In genomic region chrX:66200855-66201795, GRCh38 we compare ENCODE assay signal across 1 cellular context.
TF ChIP-seq lines count a peak whose summit lies in the region.

No MANE protein-coding gene starts in this region.

TF ChIP-seq in GM23338, 12 proteins besides CTCF, POLR2A, EP300 and RAD21 (continued from another document):
- TF ChIP-seq REST (IDR thresholded peaks at IDR 0.05; ENCODE audit: unreplicated experiment) (no peak), EZH2phosphoT487 (IDR thresholded peaks at IDR 0.05; ENCODE audit: unreplicated experiment) (no peak), ZNF114 (CRISPR knock-in tag; IDR thresholded peaks at IDR 0.05) (no peak), CREB1 (CRISPR knock-in tag; IDR thresholded peaks at IDR 0.05; ENCODE audit: low read depth) (no peak), EZH2 (IDR thresholded peaks at IDR 0.05; ENCODE audit: low read depth, unreplicated experiment) (no peak), STAT1 (IDR thresholded peaks at IDR 0.05; ENCODE audit: unreplicated experiment) (no peak), JUNB (IDR thresholded peaks at IDR 0.05; ENCODE audit: unreplicated experiment) (no peak), NANOG (IDR thresholded peaks at IDR 0.05; ENCODE audit: borderline replicate concordance) (no peak), POLR2AphosphoS5 (IDR thresholded peaks at IDR 0.05; ENCODE audit: low read depth) (no peak), ZNF331 (CRISPR knock-in tag; IDR thresholded peaks at IDR 0.05; ENCODE audit: low read depth) (no peak)
